In genomic region chr21:45103966-45104520, GRCh38 we compare ENCODE assay signal across 12 cellular contexts. TPM values are rescaled to one million over a fixed set of nuclear protein-coding genes. Genes with fewer than 3 reads are reported as not detected.
DNase-seq lines count a peak whose midpoint lies in the region; ATAC-seq and TF ChIP-seq lines count a peak whose summit lies in the region.
"Had no signal": no experiment of that assay in that cellular context is flagged by ENCODE, and none has a peak within 500 bp of the region (broad histone marks: within the 10 kb centered on the region; RNA-seq: fewer than 3 reads in every experiment).

No MANE protein-coding gene starts in this region.

- peak; percentile 12 for DNase-seq in SIG-M5 treated with dmso at 0.1 percent for 504 hours (lab: John Stamatoyannopoulos, UW; ENCODE audit: unreplicated experiment)
- DNase-seq in SIG-M5 (lab: John Stamatoyannopoulos, UW) = no peak
- DNase-seq in OCI-LY7 (ENCODE audit: low spot score) = no peak
- DNase-seq in coronary artery (ENCODE audit: low spot score) = no peak
- no peak for DNase-seq in SJCRH30
- DNase-seq in GM03348 (ENCODE audit: low spot score) = no peak
- DNase-seq: 8988T; activated CD4-positive, alpha-beta T cell treated with anti-CD3 and anti-CD28 coated beads for 4 hours; cortex of kidney; H9 had no signal

- no peak overlapping the region for H2AFZ ChIP-seq in OCI-LY7 (ENCODE audit: low read length)

- H4K20me1 ChIP-seq in OCI-LY7 (ENCODE audit: insufficient read depth, low read length) = no peaks in the 10 kb centered on the region

- intact Hi-C loops in OCI-LY7 (cut with micrococcal nuclease; ENCODE audit: unreplicated experiment) = no loop called here

- H3K27me3 ChIP-seq in skeletal muscle satellite cell (ENCODE audit: control insufficient read depth, insufficient read depth, low read length) = no peaks in the 10 kb centered on the region
- H3K27me3 ChIP-seq in SJCRH30 = no peaks in the 10 kb centered on the region

- CTCF ChIA-PET in OCI-LY7 (lab: Charles Lee; ENCODE audit: unreplicated experiment) = no interaction called here

- BruUV-seq in OCI-LY7 (replicated peaks; lab: Mats Ljungman, UMichigan) = no TSS peak

- POLR2A ChIA-PET in OCI-LY7 (lab: Charles Lee) = interaction anchor here (1.0 to 5.2 kb wide), 4 partner anchors 10 to 37 kb away, joined by 3 to 52 read pairs (median 4); no protein-coding TSS in a partner anchor

- no peaks in the 10 kb centered on the region; the same call in 1 of the 2 replicates for H3K36me3 ChIP-seq in OCI-LY7 (ENCODE audit: insufficient read depth, low read length)
- H3K36me3 ChIP-seq in skeletal muscle satellite cell (ENCODE audit: insufficient read depth, low read length) = no peaks in the 10 kb centered on the region
- no peaks in the 10 kb centered on the region for H3K36me3 ChIP-seq in SJCRH30

- TF ChIP-seq CTCF in OCI-LY7 (conservative IDR thresholded peaks at IDR 0.05; ENCODE audit: low read length) (no peak), coronary artery (IDR thresholded peaks at IDR 0.05) (no peak)

- no peak overlapping the region for H3K9ac ChIP-seq in skeletal muscle satellite cell (ENCODE audit: low read depth, low read length)

- H3K9me3 ChIP-seq in OCI-LY7 (ENCODE audit: low read length) (0 out of 2 replicates have a peak, but pooled peaks cover 7% of the 10 kb centered on the region), skeletal muscle satellite cell (replicated peaks; ENCODE audit: low read length) (no peaks in the 10 kb centered on the region), SJCRH30 (replicated peaks) (no peaks in the 10 kb centered on the region)

- H3K79me2 ChIP-seq in OCI-LY7 (ENCODE audit: insufficient read depth, low read depth, low read length) = no peaks in the 10 kb centered on the region

- H3K9me2 ChIP-seq in OCI-LY7 (ENCODE audit: insufficient read depth, low read length) = no peaks in the 10 kb centered on the region

- H3K4me2 ChIP-seq in OCI-LY7 (ENCODE audit: low read length) (peak overlapping the region; percentile 37), skeletal muscle satellite cell (ENCODE audit: low read length) (peak overlapping the region; percentile 11)

- no peak for ATAC-seq in HG03439 (IDR thresholded peaks at IDR 0.05; ENCODE audit: unreplicated experiment)

- H3K4me1 ChIP-seq in OCI-LY7 (ENCODE audit: insufficient read depth, low read length, poor library complexity, severe bottlenecking) = peaks cover 51% of the 10 kb centered on the region
- peaks cover 62% of the 10 kb centered on the region for H3K4me1 ChIP-seq in skeletal muscle satellite cell (ENCODE audit: control insufficient read depth, insufficient read depth, low read length)
- peaks cover 13% of the 10 kb centered on the region for H3K4me1 ChIP-seq in SJCRH30

- no peak overlapping the region for H3K27ac ChIP-seq in OCI-LY7 (ENCODE audit: low read depth, low read length, poor library complexity, severe bottlenecking)
- H3K27ac ChIP-seq in coronary artery = peak overlapping the region; percentile 42 to 43
- no peak overlapping the region for H3K27ac ChIP-seq in SJCRH30

- H3K4me3 ChIP-seq in OCI-LY7 (ENCODE audit: low read depth, low read length, poor library complexity, severe bottlenecking) = no peak overlapping the region
- peak overlapping the region; percentile 7 for H3K4me3 ChIP-seq in coronary artery
- no peak overlapping the region for H3K4me3 ChIP-seq in skeletal muscle satellite cell (ENCODE audit: low read length)
- no peak overlapping the region for H3K4me3 ChIP-seq in SJCRH30

RNA-seq across cellular contexts. Expression of gene ADARB1, which starts 29.7 kb away (rescaled TPM):
- total RNA-seq in OCI-LY7 (2014; rRNA removed; shearing (Covaris generic)) = 6.6 and 17.4 TPM in 2 replicates
- total RNA-seq in OCI-LY7 (2022) = 20.5 and 20.8 TPM in 2 replicates
- 2.5 and 7.4 TPM in 2 replicates for total RNA-seq in skeletal muscle satellite cell (2012; rRNA removed)
- 7.8 and 8.4 TPM in 2 replicates for total RNA-seq in SJCRH30 (2014; rRNA removed; shearing (Covaris generic))

Comparison
In these comparisons a context has a peak if more than half of its experiments do, and no peak if none do; other contexts are left out.
1. H3K27ac ChIP-seq: peak in coronary artery (2 of 2); none in OCI-LY7 (single experiment) and SJCRH30 (single experiment).